Comparison of ENCODE assay signal across 11 cellular contexts in genomic region chr7:16066805-16067459, GRCh38.
A peak's percentile ranks its signal among the peaks of the same experiment; 100 is the strongest.
DNase-seq lines count a peak whose midpoint lies in the region; ATAC-seq, FAIRE-seq and TF ChIP-seq lines count a peak whose summit lies in the region.
"Had no signal": no experiment of that assay in that cellular context is flagged by ENCODE, and none has a peak within 500 bp of the region (broad histone marks: within the 10 kb centered on the region; RNA-seq: fewer than 3 reads in every experiment).

No MANE protein-coding gene starts in this region.

- WGBS in tibial nerve, 2 donors = 35 to 37% methylated on average over 5 of the region's 5 CpGs

- H3K27me3 ChIP-seq in bronchial epithelial cell (ENCODE audit: control insufficient read depth, insufficient read depth, low read length) (no peaks in the 10 kb centered on the region), tibial nerve (no peaks in the 10 kb centered on the region)
- H3K27me3 ChIP-seq: pancreas had no signal

- no peaks in the 10 kb centered on the region for H3K9me3 ChIP-seq in tibial nerve
- H3K9me3 ChIP-seq: pancreas had no signal

- H3K4me3 ChIP-seq in bronchial epithelial cell (ENCODE audit: low read depth, low read length) (no peak overlapping the region), tibial nerve (peak overlapping the region in 1 of 4 donors; percentile 28)
- H3K4me3 ChIP-seq: pancreas had no signal

- TF ChIP-seq POLR2A in tibial nerve (IDR thresholded peaks at IDR 0.05) = no peak

- no peak for TF ChIP-seq CTCF in bronchial epithelial cell (IDR thresholded peaks at IDR 0.05; ENCODE audit: insufficient read depth, low read length, severe bottlenecking)
- no peak for TF ChIP-seq CTCF in tibial nerve (IDR thresholded peaks at IDR 0.05)

- H3K36me3 ChIP-seq in bronchial epithelial cell (ENCODE audit: control insufficient read depth, insufficient read depth, low read length) = no peaks in the 10 kb centered on the region
- H3K36me3 ChIP-seq in tibial nerve = no peaks in the 10 kb centered on the region
- H3K36me3 ChIP-seq: pancreas had no signal

- FAIRE-seq in bronchial epithelial cell (lab: Jason Lieb, UNC) = no peak
- FAIRE-seq: pancreas had no signal

- ATAC-seq in HG03354 (IDR thresholded peaks at IDR 0.05; ENCODE audit: poor library complexity, severe bottlenecking, unreplicated experiment) (no peak), GM21381 (IDR thresholded peaks at IDR 0.05; ENCODE audit: unreplicated experiment) (no peak)
- ATAC-seq: activated CD8-positive, alpha-beta memory T cell treated with anti-CD3 and anti-CD28 coated beads, Interleukin-2, amount 10 ng/mL, durations not matched to agents 7 days and 5 days had no signal

- H3K4me1 ChIP-seq in tibial nerve = peaks cover 0 to 43% (median 5%) of the 10 kb centered on the region in 4 donors

- TF ChIP-seq EP300 in tibial nerve (IDR thresholded peaks at IDR 0.05) = peak in 1 of 2 donors; percentile 72

- DNase-seq in NCI-H1417 (lab: John Stamatoyannopoulos, UW) = peak in 2 of 3 experiments; percentile 7 to 57
- DNase-seq in NCI-H1417 treated with DMSO at 0.1 percent for 48 hours (lab: John Stamatoyannopoulos, UW) = no peak
- peak; percentile 12 for DNase-seq in bronchial epithelial cell (ENCODE audit: low read depth)
- DNase-seq in left kidney (ENCODE audit: low read depth, low spot score) = peak; percentile 41
- DNase-seq in tibial nerve (ENCODE audit: low spot score in 2 of 2) = peak in 1 of 2 donors; percentile 38
- DNase-seq in stimulated activated CD8-positive, alpha-beta memory T cell treated with anti-CD3 and anti-CD28 coated beads, Interleukin-4, amount 100 ng/mL, for 48 hours = no peak
- DNase-seq: activated CD8-positive, alpha-beta memory T cell treated with anti-CD3 and anti-CD28 coated beads, Interleukin-2, amount 10 ng/mL, durations not matched to agents 7 days and 5 days; KBM-7; pancreas had no signal

- H3K27ac ChIP-seq in tibial nerve = peak overlapping the region; percentile 21 to 86 (median 62)
- H3K27ac ChIP-seq: pancreas had no signal

Comparison
In these comparisons a context has a peak if more than half of its experiments do, and no peak if none do; other contexts are left out.
1. DNase-seq: peak in NCI-H1417 (2 of 3), bronchial epithelial cell (single experiment) and left kidney (single experiment); none in NCI-H1417 treated with DMSO at 0.1 percent for 48 hours (single experiment) and stimulated activated CD8-positive, alpha-beta memory T cell treated with anti-CD3 and anti-CD28 coated beads, Interleukin-4, amount 100 ng/mL, for 48 hours (single experiment).